In the genomic region with DNA sequence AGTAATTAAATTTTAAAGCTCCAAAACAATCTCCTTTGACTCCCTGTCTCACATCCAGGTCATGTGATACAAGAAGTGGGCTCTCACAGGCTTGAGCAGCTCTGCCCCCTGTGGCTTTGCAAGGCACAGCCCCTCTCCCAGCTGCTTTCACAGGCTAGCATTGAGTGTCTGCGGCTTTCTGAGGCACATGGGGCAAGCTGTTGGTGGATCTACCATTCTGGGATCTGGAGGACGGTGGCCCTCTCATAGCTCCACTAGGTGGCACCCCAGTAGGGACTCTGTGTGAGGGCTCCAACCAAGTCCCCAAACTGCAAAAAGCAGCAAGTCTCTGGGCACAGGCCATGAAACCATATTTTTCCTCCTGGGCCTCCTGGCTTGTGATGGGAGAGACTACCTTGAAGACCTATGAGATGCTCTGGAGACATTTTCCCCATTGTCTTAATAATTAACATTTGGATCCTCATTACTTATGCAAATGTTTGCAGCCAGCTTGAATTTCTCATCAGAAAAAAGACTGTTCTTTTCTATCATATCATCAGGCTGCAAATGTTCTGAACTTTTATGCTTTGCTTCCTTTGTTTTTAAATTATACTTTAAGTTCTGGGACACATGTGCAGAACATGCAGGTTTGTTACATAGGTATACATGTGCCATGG, we compare ENCODE assay signal across 9 cellular contexts.
DNase-seq lines count a peak whose midpoint lies in the region; ATAC-seq and TF ChIP-seq lines count a peak whose summit lies in the region.
"Had no signal": no experiment of that assay in that cellular context is flagged by ENCODE, and none has a peak within 500 bp of the region (broad histone marks: within the 10 kb centered on the region; RNA-seq: fewer than 3 reads in every experiment).

No MANE protein-coding gene starts in this region.

- no peak for DNase-seq in AG09309 (ENCODE audit: low read depth)
- peak; percentile 52 for DNase-seq in NB4 (ENCODE audit: low read depth)
- no peak for DNase-seq in epithelial cell of proximal tubule (ENCODE audit: low read depth)
- no peak for DNase-seq in cerebellum (ENCODE audit: low spot score)
- no peak for DNase-seq in left ventricle myocardium superior
- DNase-seq in SIG-M5 treated with dmso at 0.1 percent for 504 hours (lab: John Stamatoyannopoulos, UW; ENCODE audit: unreplicated experiment), result no peak
- DNase-seq in NCI-H1436 treated with DMSO at 0.1 percent for 48 hours (lab: John Stamatoyannopoulos, UW), result no peak
- DNase-seq: activated T-cell treated with anti-CD3 and anti-CD28 coated beads, Interleukin-2, amount 50 U/mL, for 1 hour had no signal

- intact Hi-C loops in left ventricle myocardium superior (cut with micrococcal nuclease), result no loop called here

- H3K4me3 ChIP-seq in AG09309 (ENCODE audit: control insufficient read depth, low read depth, low read length), result no peak overlapping the region
- H3K4me3 ChIP-seq in GM12875 (ENCODE audit: low read depth, low read length), result no peak overlapping the region
- no peak overlapping the region for H3K4me3 ChIP-seq in NB4 (ENCODE audit: low read depth, low read length)
- no peak overlapping the region for H3K4me3 ChIP-seq in epithelial cell of proximal tubule (ENCODE audit: low read depth, low read length)

- peak; percentile 76 for TF ChIP-seq CTCF in AG09309 (IDR thresholded peaks at IDR 0.05; ENCODE audit: control insufficient read depth, insufficient read depth, low read depth, low read length, missing control alignments)
- TF ChIP-seq CTCF in GM12875 (IDR thresholded peaks at IDR 0.05; ENCODE audit: borderline replicate concordance, insufficient read depth, low read depth, low read length), result peak; percentile 64
- peak; percentile 60 for TF ChIP-seq CTCF in NB4 (IDR thresholded peaks at IDR 0.05; ENCODE audit: low read depth, low read length)
- peak; percentile 34 for TF ChIP-seq CTCF in epithelial cell of proximal tubule (conservative IDR thresholded peaks at IDR 0.05; ENCODE audit: low read depth, low read length)

- no peak for TF ChIP-seq POLR2A in NB4 (IDR thresholded peaks at IDR 0.05; ENCODE audit: extremely low read depth, insufficient read length)

- no peak for ATAC-seq in left ventricle myocardium superior
